8 cellular contexts compared by ENCODE assay signal in the genomic region with DNA sequence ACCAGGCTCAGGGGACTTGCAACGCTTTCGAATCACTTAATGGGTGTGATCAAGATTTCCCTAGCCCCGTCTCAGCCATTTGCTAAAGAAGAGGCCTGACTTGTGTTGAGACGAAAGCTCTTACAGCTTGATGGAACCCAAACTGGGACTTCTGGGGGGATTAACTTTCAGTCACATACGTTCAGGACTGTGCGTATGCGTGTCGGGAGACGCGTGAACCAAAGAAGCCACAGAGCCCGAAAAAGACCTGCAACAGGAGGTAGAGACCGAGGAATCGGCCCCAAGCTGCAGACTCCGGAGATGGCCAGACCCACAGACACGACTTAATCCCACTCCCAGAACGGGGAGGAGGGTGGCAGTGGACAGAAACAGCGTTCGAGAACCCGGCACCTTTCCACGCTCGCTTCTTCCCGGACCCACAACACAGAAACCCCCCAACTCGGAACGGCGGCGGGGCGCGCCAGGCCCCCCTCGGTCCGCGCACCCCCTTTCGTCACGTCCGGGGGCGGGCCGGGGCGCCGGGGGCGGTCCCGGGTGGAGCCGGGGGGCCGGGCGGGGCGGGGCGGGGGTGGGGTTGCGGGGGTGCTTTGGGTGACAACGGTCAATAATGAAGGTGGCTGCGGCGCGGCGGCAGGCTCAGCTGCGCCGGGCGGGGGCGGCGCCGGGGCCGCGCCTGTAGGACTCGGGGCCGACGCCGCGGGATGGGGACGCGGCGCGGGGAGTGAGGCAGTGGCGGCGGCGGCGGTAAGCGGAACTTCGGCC. TPM values are rescaled to one million over a fixed set of nuclear protein-coding genes. Genes with fewer than 3 reads are reported as not detected.
A peak's percentile ranks its signal among the peaks of the same experiment; 100 is the strongest.
DNase-seq lines count a peak whose midpoint lies in the region; ATAC-seq and TF ChIP-seq lines count a peak whose summit lies in the region.

A gene (plus strand): TSS at position 604 of the 762 bp plus-strand sequence. CDS start 256 bp downstream, outside the sequence.

- H4K20me1 ChIP-seq in KMS-11 (ENCODE audit: insufficient read depth) (no peaks in the 10 kb centered on the region), neural cell (ENCODE audit: insufficient read depth) (no peaks in the 10 kb centered on the region)

- no peaks in the 10 kb centered on the region for H3K27me3 Mint-ChIP-seq in stimulated activated naive CD8-positive, alpha-beta T cell treated with anti-CD3 and anti-CD28 coated beads, Interleukin-15, amount 100 ng/mL, for 72 hours

- H3K4me3 Mint-ChIP-seq in stimulated activated naive CD8-positive, alpha-beta T cell treated with anti-CD3 and anti-CD28 coated beads, Interleukin-15, amount 100 ng/mL, for 72 hours = peak within 1 kb of the TSS; percentile 95 to 96

- H3K9me3 ChIP-seq in neural cell (ENCODE audit: low read length) = no peaks in the 10 kb centered on the region

- TF ChIP-seq CTCF in KMS-11 (conservative IDR thresholded peaks at IDR 0.05; ENCODE audit: low read depth, low read length) = no peak
- no peak for TF ChIP-seq CTCF in fibroblast of villous mesenchyme (IDR thresholded peaks at IDR 0.05; ENCODE audit: insufficient read depth, low read depth, low read length)
- TF ChIP-seq CTCF in neural cell (IDR thresholded peaks at IDR 0.05; ENCODE audit: poor library complexity, severe bottlenecking) = no peak

- H3K27ac Mint-ChIP-seq in stimulated activated naive CD8-positive, alpha-beta T cell treated with anti-CD3 and anti-CD28 coated beads, Interleukin-15, amount 100 ng/mL, for 72 hours = peak within 1 kb of the TSS; percentile 98

- H3K9ac ChIP-seq in KMS-11 (peak within 1 kb of the TSS; percentile 80), neural cell (ENCODE audit: low read length) (peak within 1 kb of the TSS; percentile 77)

- H3K9me3 Mint-ChIP-seq in stimulated activated naive CD8-positive, alpha-beta T cell treated with anti-CD3 and anti-CD28 coated beads, Interleukin-15, amount 100 ng/mL, for 72 hours = no peaks in the 10 kb centered on the region

- no peaks in the 10 kb centered on the region for H3K27me3 ChIP-seq in KMS-11 (ENCODE audit: insufficient read depth, low read depth)
- no peaks in the 10 kb centered on the region for H3K27me3 ChIP-seq in neural cell (ENCODE audit: insufficient read depth, low read depth, low read length)

- no peaks in the 10 kb centered on the region for H3F3A ChIP-seq in neural cell (ENCODE audit: insufficient read depth, low read length, poor library complexity, severe bottlenecking)

- H3K27ac ChIP-seq in KMS-11 (peak within 1 kb of the TSS; percentile 79), neural cell (ENCODE audit: low read length) (peak within 1 kb of the TSS; percentile 63)

- TF ChIP-seq EP300 in neural cell (conservative IDR thresholded peaks at IDR 0.05; ENCODE audit: poor library complexity, severe bottlenecking) = no peak

- DNase-seq in EH (ENCODE audit: low read depth) (peak; percentile 71), SIG-M5 (lab: John Stamatoyannopoulos, UW) (peak; percentile 50), activated gamma-delta T cell (lab: John Stamatoyannopoulos, UW) (peak; percentile 77), fibroblast of villous mesenchyme (ENCODE audit: low read depth) (peak; percentile 67)
- peak; percentile 77 to 80 for DNase-seq in stimulated activated naive CD8-positive, alpha-beta T cell treated with anti-CD3 and anti-CD28 coated beads, Interleukin-15, amount 100 ng/mL, for 72 hours

- no peak for TF ChIP-seq RAD21 in neural cell (conservative IDR thresholded peaks at IDR 0.05)

- peak within 1 kb of the TSS; percentile 93 for H2AFZ ChIP-seq in KMS-11 (ENCODE audit: low read depth)
- H2AFZ ChIP-seq in neural cell (ENCODE audit: low read depth, low read length) = peak within 1 kb of the TSS; percentile 67

- H3K4me2 ChIP-seq in KMS-11 (peak within 1 kb of the TSS; percentile 94), neural cell (ENCODE audit: low read length) (peak within 1 kb of the TSS; percentile 75)

- H3K9me2 ChIP-seq in neural cell (ENCODE audit: insufficient read depth, low read length) = no peaks in the 10 kb centered on the region

- H3K36me3 ChIP-seq in KMS-11 (ENCODE audit: insufficient read depth) (no peaks in the 10 kb centered on the region), neural cell (ENCODE audit: insufficient read depth, low read length) (no peaks in the 10 kb centered on the region)

- H3K4me1 ChIP-seq in KMS-11 (ENCODE audit: low read depth, poor library complexity, severe bottlenecking) = peaks cover 32% of the 10 kb centered on the region

- ATAC-seq in GM21737 (IDR thresholded peaks at IDR 0.05; ENCODE audit: unreplicated experiment) = peak; percentile 59
- ATAC-seq in stimulated activated naive CD8-positive, alpha-beta T cell treated with anti-CD3 and anti-CD28 coated beads, Interleukin-15, amount 100 ng/mL, for 72 hours = peak; percentile 77

- peaks cover 23% of the 10 kb centered on the region for H3K4me1 Mint-ChIP-seq in stimulated activated naive CD8-positive, alpha-beta T cell treated with anti-CD3 and anti-CD28 coated beads, Interleukin-15, amount 100 ng/mL, for 72 hours

- peak within 1 kb of the TSS; percentile 99 for H3K4me3 ChIP-seq in KMS-11 (IDR thresholded peaks at IDR 0.05; ENCODE audit: insufficient read depth, low read depth, low read length)
- peak within 1 kb of the TSS; percentile 94 for H3K4me3 ChIP-seq in fibroblast of villous mesenchyme (ENCODE audit: low read depth, low read length)
- H3K4me3 ChIP-seq in neural cell (ENCODE audit: low read length) = peak within 1 kb of the TSS; percentile 87

- peaks cover 43% of the 10 kb centered on the region for H3K79me2 ChIP-seq in KMS-11 (ENCODE audit: insufficient read depth, low read depth)
- H3K79me2 ChIP-seq in neural cell (replicated peaks; ENCODE audit: insufficient read depth, low read length) = peaks cover 32% of the 10 kb centered on the region

TF ChIP-seq in neural cell, 6 proteins besides CTCF, POLR2A, EP300 and RAD21:
- TF ChIP-seq EZH2 (IDR thresholded peaks at IDR 0.05; ENCODE audit: borderline replicate concordance, insufficient read depth, low read length, poor library complexity, severe bottlenecking) = no peak
- TF ChIP-seq POLR2AphosphoS5 (IDR thresholded peaks at IDR 0.05) = peak; percentile 66
- TF ChIP-seq, protein P1, sequence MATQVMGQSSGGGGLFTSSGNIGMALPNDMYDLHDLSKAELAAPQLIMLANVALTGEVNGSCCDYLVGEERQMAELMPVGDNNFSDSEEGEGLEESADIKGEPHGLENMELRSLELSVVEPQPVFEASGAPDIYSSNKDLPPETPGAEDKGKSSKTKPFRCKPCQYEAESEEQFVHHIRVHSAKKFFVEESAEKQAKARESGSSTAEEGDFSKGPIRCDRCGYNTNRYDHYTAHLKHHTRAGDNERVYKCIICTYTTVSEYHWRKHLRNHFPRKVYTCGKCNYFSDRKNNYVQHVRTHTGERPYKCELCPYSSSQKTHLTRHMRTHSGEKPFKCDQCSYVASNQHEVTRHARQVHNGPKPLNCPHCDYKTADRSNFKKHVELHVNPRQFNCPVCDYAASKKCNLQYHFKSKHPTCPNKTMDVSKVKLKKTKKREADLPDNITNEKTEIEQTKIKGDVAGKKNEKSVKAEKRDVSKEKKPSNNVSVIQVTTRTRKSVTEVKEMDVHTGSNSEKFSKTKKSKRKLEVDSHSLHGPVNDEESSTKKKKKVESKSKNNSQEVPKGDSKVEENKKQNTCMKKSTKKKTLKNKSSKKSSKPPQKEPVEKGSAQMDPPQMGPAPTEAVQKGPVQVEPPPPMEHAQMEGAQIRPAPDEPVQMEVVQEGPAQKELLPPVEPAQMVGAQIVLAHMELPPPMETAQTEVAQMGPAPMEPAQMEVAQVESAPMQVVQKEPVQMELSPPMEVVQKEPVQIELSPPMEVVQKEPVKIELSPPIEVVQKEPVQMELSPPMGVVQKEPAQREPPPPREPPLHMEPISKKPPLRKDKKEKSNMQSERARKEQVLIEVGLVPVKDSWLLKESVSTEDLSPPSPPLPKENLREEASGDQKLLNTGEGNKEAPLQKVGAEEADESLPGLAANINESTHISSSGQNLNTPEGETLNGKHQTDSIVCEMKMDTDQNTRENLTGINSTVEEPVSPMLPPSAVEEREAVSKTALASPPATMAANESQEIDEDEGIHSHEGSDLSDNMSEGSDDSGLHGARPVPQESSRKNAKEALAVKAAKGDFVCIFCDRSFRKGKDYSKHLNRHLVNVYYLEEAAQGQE (IDR thresholded peaks at IDR 0.05; ENCODE audit: borderline replicate concordance) = peak; percentile 36
TF ChIP-seq in neural cell: peak in this region for 2.

RNA-seq across cellular contexts. Expression of the gene that starts here (rescaled TPM):
- total RNA-seq in fibroblast of villous mesenchyme = 55.4 and 79.9 TPM in 2 replicates
- polyA plus RNA-seq in neural cell = 29.9 and 31.2 TPM in 2 replicates
- polyA minus RNA-seq in neural cell = 97.4 and 119 TPM in 2 replicates

Comparison
In these comparisons a context has a peak if more than half of its experiments do, and no peak if none do; other contexts are left out.
1. Peak in every context shown above with its lines: DNase-seq, ATAC-seq, H3K4me3 ChIP-seq and H3K27ac ChIP-seq.